8 cellular contexts compared by ENCODE assay signal in the genomic region with DNA sequence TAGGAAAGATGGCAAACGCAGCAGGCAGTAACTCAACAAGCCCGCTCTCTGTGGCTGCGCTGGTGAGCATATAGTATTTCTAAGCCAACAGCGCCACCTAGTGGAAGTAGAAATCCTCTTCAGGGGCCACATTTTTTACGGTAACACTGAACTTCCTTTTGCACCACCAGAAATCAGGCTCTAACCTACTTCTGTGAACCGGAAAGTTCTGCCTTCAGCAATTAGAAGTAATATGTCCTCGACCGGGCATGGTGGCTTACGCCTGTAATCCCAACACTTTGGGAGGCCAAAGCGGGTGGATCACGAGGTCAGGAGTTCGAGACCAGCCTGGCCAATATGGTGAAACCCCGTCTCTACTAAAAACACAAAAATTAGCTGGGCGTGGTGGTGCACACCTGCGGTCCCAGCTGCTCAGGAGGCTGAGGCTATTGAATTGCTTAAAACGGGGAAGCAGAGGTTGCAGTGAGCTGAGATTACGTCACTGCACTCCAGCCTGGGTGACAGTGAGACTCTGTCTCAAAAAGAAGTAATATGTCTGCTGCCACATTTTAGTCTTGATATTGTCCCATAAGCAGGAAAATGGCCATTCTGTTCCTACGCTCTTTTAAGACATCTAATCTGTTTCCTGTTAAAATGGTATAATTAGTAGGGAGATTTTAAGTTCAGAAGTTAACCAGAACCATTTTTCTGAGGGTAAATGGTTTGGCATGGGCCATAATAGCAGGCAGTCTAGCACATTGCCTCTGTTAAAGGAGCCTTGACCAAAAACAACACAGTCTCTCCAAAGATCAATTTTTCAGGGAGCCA. TPM values are rescaled to one million over a fixed set of nuclear protein-coding genes. Genes with fewer than 3 reads are reported as not detected.
DNase-seq lines count a peak whose midpoint lies in the region; ATAC-seq and TF ChIP-seq lines count a peak whose summit lies in the region.

No MANE protein-coding gene starts in this region.

- DNase-seq in CD8-positive, alpha-beta T cell: peak; percentile 40 to 82 (median 72)
- DNase-seq in Kasumi-1 (lab: John Stamatoyannopoulos, UW): peak; percentile 69 to 73
- DNase-seq in RPMI7951 (ENCODE audit: low read depth): peak; percentile 71
- peak; percentile 83 for DNase-seq in fibroblast of villous mesenchyme (ENCODE audit: low read depth)
- peak; percentile 67 for DNase-seq in stromal cell of bone marrow (ENCODE audit: low read depth)

- H3K27ac Mint-ChIP-seq in CD8-positive, alpha-beta T cell: peak overlapping the region; percentile 73
- peak overlapping the region; percentile 56 for H3K27ac Mint-ChIP-seq in activated T-helper 17 cell treated with anti-CD3 and anti-CD28 coated beads, Interleukin-2, amount 50 U/mL, for 72 hours

- peaks cover 3% of the 10 kb centered on the region for H3K27me3 Mint-ChIP-seq in CD8-positive, alpha-beta T cell (ENCODE audit: low read depth)
- H3K27me3 Mint-ChIP-seq in activated T-helper 17 cell treated with anti-CD3 and anti-CD28 coated beads, Interleukin-2, amount 50 U/mL, for 72 hours: peaks cover 10% of the 10 kb centered on the region

- no peaks in the 10 kb centered on the region for H3K9me3 Mint-ChIP-seq in CD8-positive, alpha-beta T cell
- no peaks in the 10 kb centered on the region for H3K9me3 Mint-ChIP-seq in activated T-helper 17 cell treated with anti-CD3 and anti-CD28 coated beads, Interleukin-2, amount 50 U/mL, for 72 hours

- H3K4me3 Mint-ChIP-seq in CD8-positive, alpha-beta T cell: peak overlapping the region; percentile 69
- peak overlapping the region; percentile 65 for H3K4me3 Mint-ChIP-seq in activated T-helper 17 cell treated with anti-CD3 and anti-CD28 coated beads, Interleukin-2, amount 50 U/mL, for 72 hours

- H3K36me3 ChIP-seq in CD8-positive, alpha-beta T cell (ENCODE audit: insufficient read depth, low read length): no peaks in the 10 kb centered on the region
- no peaks in the 10 kb centered on the region for H3K36me3 ChIP-seq in neuron (ENCODE audit: insufficient read depth, low read length)

- H2AFZ ChIP-seq in neuron (ENCODE audit: low read depth, low read length): peak overlapping the region; percentile 55

- CTCF ChIA-PET in CD8-positive, alpha-beta T cell (lab: Charles Lee): interaction anchor here (0.8 to 7.5 kb wide), 6 partner anchors 19 to 450 kb away, joined by 3 to 67 read pairs (median 4); partner anchors contain the start of gene PEX5

- POLR2A ChIA-PET in CD8-positive, alpha-beta T cell (lab: Charles Lee): interaction anchor here (1.2 kb wide), 1 partner anchor 9 kb away, joined by 3 read pairs; no protein-coding TSS in a partner anchor

- TF ChIP-seq CTCF in CD8-positive, alpha-beta T cell (IDR thresholded peaks at IDR 0.05): peak; percentile 79
- peak; percentile 77 for TF ChIP-seq CTCF in fibroblast of villous mesenchyme (IDR thresholded peaks at IDR 0.05; ENCODE audit: insufficient read depth, low read depth, low read length)

- H3K4me1 ChIP-seq in CD8-positive, alpha-beta T cell (ENCODE audit: insufficient read depth, low read length): peaks cover 32% of the 10 kb centered on the region
- peaks cover 10% of the 10 kb centered on the region for H3K4me1 ChIP-seq in neuron (ENCODE audit: insufficient read depth, low read length)

- intact Hi-C loops in CD8-positive, alpha-beta T cell (cut with DNase I, micrococcal nuclease): loop anchor here (1.0 to 5.0 kb wide), 8 partner anchors 51 to 767 kb away; partner anchors contain the start of genes PEX5 (in 1 of the 2) and SPSB2 (in 1 of the 2)

- peak overlapping the region; percentile 39 for H3K4me3 ChIP-seq in CD8-positive, alpha-beta T cell (ENCODE audit: low read depth, low read length)
- H3K4me3 ChIP-seq in fibroblast of villous mesenchyme (ENCODE audit: low read depth, low read length): no peak overlapping the region
- H3K4me3 ChIP-seq in neuron (ENCODE audit: low read length): peak overlapping the region; percentile 20

- peaks cover 3% of the 10 kb centered on the region for H3K36me3 Mint-ChIP-seq in CD8-positive, alpha-beta T cell
- no peaks in the 10 kb centered on the region for H3K36me3 Mint-ChIP-seq in activated T-helper 17 cell treated with anti-CD3 and anti-CD28 coated beads, Interleukin-2, amount 50 U/mL, for 72 hours (ENCODE audit: low read depth)

- H3K27me3 ChIP-seq in CD8-positive, alpha-beta T cell (ENCODE audit: insufficient read depth, low read length): no peaks in the 10 kb centered on the region
- H3K27me3 ChIP-seq in neuron (ENCODE audit: insufficient read depth, low read length): no peaks in the 10 kb centered on the region

- peak; percentile 67 for ATAC-seq in CD8-positive, alpha-beta T cell
- ATAC-seq in GM21390 (IDR thresholded peaks at IDR 0.05; ENCODE audit: unreplicated experiment): peak; percentile 76
- ATAC-seq in activated T-helper 17 cell treated with anti-CD3 and anti-CD28 coated beads, Interleukin-2, amount 50 U/mL, for 72 hours (replicated peaks): peak; percentile 93

- peak overlapping the region; percentile 30 for H3K27ac ChIP-seq in CD8-positive, alpha-beta T cell (ENCODE audit: low read depth, low read length)

- peaks cover 38% of the 10 kb centered on the region for H3K4me1 Mint-ChIP-seq in CD8-positive, alpha-beta T cell (ENCODE audit: low read depth)
- H3K4me1 Mint-ChIP-seq in activated T-helper 17 cell treated with anti-CD3 and anti-CD28 coated beads, Interleukin-2, amount 50 U/mL, for 72 hours: peaks cover 16% of the 10 kb centered on the region

- no peaks in the 10 kb centered on the region for H3K9me3 ChIP-seq in CD8-positive, alpha-beta T cell (ENCODE audit: low read length)
- H3K9me3 ChIP-seq in neuron (ENCODE audit: low read length): no peaks in the 10 kb centered on the region

RNA-seq across cellular contexts. Expression of gene APOBEC1, which starts 26.7 kb away (rescaled TPM):
- total RNA-seq in CD8-positive, alpha-beta T cell: not detected
- not detected in 2 replicates for total RNA-seq in RPMI7951 (2014; rRNA removed; shearing (Covaris generic))
- not detected for total RNA-seq in activated T-helper 17 cell treated with anti-CD3 and anti-CD28 coated beads, Interleukin-2, amount 50 U/mL, for 72 hours
- total RNA-seq in fibroblast of villous mesenchyme: not detected in 2 replicates

RNA-seq across cellular contexts. Expression of gene GDF3, which starts 56.6 kb away (rescaled TPM):
- not detected for total RNA-seq in CD8-positive, alpha-beta T cell
- total RNA-seq in RPMI7951 (2014; rRNA removed; shearing (Covaris generic)): not detected in 2 replicates
- not detected for total RNA-seq in activated T-helper 17 cell treated with anti-CD3 and anti-CD28 coated beads, Interleukin-2, amount 50 U/mL, for 72 hours
- total RNA-seq in fibroblast of villous mesenchyme: not detected in 2 replicates
